Comparison of ENCODE assay signal across 8 cellular contexts in the genomic region with DNA sequence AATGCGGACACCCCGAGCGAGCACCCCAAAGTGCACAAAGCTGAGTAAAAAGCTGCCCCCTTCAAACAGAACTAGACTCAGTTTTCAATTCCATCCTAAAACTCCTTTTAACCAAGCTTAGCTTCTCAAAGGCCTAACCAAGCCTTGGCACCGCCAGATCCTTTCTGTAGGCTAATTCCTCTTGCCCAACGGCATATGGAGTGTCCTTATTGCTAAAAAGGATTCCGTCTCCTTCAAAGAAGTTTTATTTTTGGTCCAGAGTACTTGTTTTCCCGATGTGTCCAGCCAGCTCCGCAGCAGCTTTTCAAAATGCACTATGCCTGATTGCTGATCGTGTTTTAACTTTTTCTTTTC. TPM values are rescaled to one million over a fixed set of nuclear protein-coding genes. Genes with fewer than 3 reads are reported as not detected.
A peak's percentile ranks its signal among the peaks of the same experiment; 100 is the strongest.
DNase-seq lines count a peak whose midpoint lies in the region; ATAC-seq, FAIRE-seq and TF ChIP-seq lines count a peak whose summit lies in the region.

No MANE protein-coding gene starts in this region.

- H3K36me3 ChIP-seq in HEK293 (ENCODE audit: control insufficient read depth in 2 of 2, insufficient read depth in 1 of 2, low read length in 2 of 2): peaks cover 8 to 36% of the 10 kb centered on the region in 2 experiments; a peak in 2 of 3 replicates
- peaks cover 0 to 11% of the 10 kb centered on the region in 2 donors for H3K36me3 ChIP-seq in gastroesophageal sphincter

- H3K4me3 ChIP-seq in HEK293 (ENCODE audit: low read depth, low read length): peak overlapping the region; percentile 30
- H3K4me3 ChIP-seq in gastroesophageal sphincter: peak overlapping the region in 1 of 2 donors; percentile 86

- TF ChIP-seq POLR2A in gastroesophageal sphincter (IDR thresholded peaks at IDR 0.05) (no peak), H54 (IDR thresholded peaks at IDR 0.05; ENCODE audit: low read depth, low read length) (no peak)

- WGBS in gastroesophageal sphincter (ENCODE audit: low coverage in 1 of 2), 2 donors: 47 to 51% methylated on average over 8 to 9 of the region's 9 CpGs

- DNase-seq in activated T-helper 1 cell treated with anti-CD3 and anti-CD28 coated beads, Interleukin-12 subunit alpha, Interleukin-12 subunit beta, Interleukin-2, Interleukin-4 antibody, amounts not matched to agents 30 ng/mL and 10 ng/mL and 1 ng/mL, durations not matched to agents 14 hours and 24 hours and 36 hours (ENCODE audit: low spot score): no peak
- DNase-seq in stimulated activated effector memory CD8-positive, alpha-beta T cell treated with anti-CD3 and anti-CD28 coated beads, Interleukin-12 subunit alpha, Interleukin-12 subunit beta, amount 100 ng/mL, for 72 hours (ENCODE audit: low spot score in 2 of 2): no peak
- DNase-seq in GOT3 (lab: John Stamatoyannopoulos, UW) (no peak), H54 (ENCODE audit: insufficient read length, low spot score) (no peak)

- H3K9me3 ChIP-seq in HEK293 (ENCODE audit: control insufficient read depth, insufficient read depth, low read depth, low read length) (no peaks in the 10 kb centered on the region), gastroesophageal sphincter (no peaks in the 10 kb centered on the region)

- peak overlapping the region; percentile 95 for H3K27ac Mint-ChIP-seq in activated T-helper 1 cell treated with anti-CD3 and anti-CD28 coated beads, Interleukin-12 subunit alpha, Interleukin-12 subunit beta, Interleukin-2, Interleukin-4 antibody, amounts not matched to agents 30 ng/mL and 10 ng/mL and 1 ng/mL, durations not matched to agents 14 hours and 24 hours and 36 hours
- H3K27ac Mint-ChIP-seq in stimulated activated effector memory CD8-positive, alpha-beta T cell treated with anti-CD3 and anti-CD28 coated beads, Interleukin-12 subunit alpha, Interleukin-12 subunit beta, amount 100 ng/mL, for 72 hours: peak overlapping the region; percentile 100

- intact Hi-C loops in activated T-helper 1 cell treated with anti-CD3 and anti-CD28 coated beads, Interleukin-12 subunit alpha, Interleukin-12 subunit beta, Interleukin-2, Interleukin-4 antibody, amounts not matched to agents 30 ng/mL and 10 ng/mL and 1 ng/mL, durations not matched to agents 14 hours and 24 hours and 36 hours (cut with micrococcal nuclease): loop anchor here (1.0 kb wide), 1 partner anchor 22 kb away; no protein-coding TSS in a partner anchor

- FAIRE-seq in H54 (lab: Jason Lieb, UNC): no peak

- no peak for ATAC-seq in gastroesophageal sphincter
- no peak for ATAC-seq in stimulated activated effector memory CD8-positive, alpha-beta T cell treated with anti-CD3 and anti-CD28 coated beads, Interleukin-12 subunit alpha, Interleukin-12 subunit beta, amount 100 ng/mL, for 72 hours
- ATAC-seq in GM18861 (IDR thresholded peaks at IDR 0.05; ENCODE audit: unreplicated experiment): no peak
- no peak for ATAC-seq in HG02981 (IDR thresholded peaks at IDR 0.05; ENCODE audit: unreplicated experiment)

- POLR2A ChIA-PET in HEK293 (lab: Yijun Ruan, JAX): interaction anchor here (0.9 to 11.7 kb wide), 7 partner anchors 10 to 232 kb away, joined by 3 to 332 read pairs (median 20); no protein-coding TSS in a partner anchor

- H3K27me3 ChIP-seq in gastroesophageal sphincter: no peaks in the 10 kb centered on the region

- CTCF ChIA-PET in HEK293 (lab: Yijun Ruan, JAX): interaction anchor here (0.6 to 12.6 kb wide), 13 partner anchors 7 to 274 kb away, joined by 3 to 94 read pairs (median 5); no protein-coding TSS in a partner anchor

- no peak for TF ChIP-seq CTCF in HEK293 (tag by site-specific recombination; IDR thresholded peaks at IDR 0.05)
- TF ChIP-seq CTCF in gastroesophageal sphincter (IDR thresholded peaks at IDR 0.05): no peak

- H3K27ac ChIP-seq in HEK293 (ENCODE audit: extremely low read depth, low read depth, low read length): peak overlapping the region; percentile 80
- peak overlapping the region; percentile 95 to 100 (median 97) for H3K27ac ChIP-seq in gastroesophageal sphincter

- peak overlapping the region; percentile 97 for H3K4me3 Mint-ChIP-seq in activated T-helper 1 cell treated with anti-CD3 and anti-CD28 coated beads, Interleukin-12 subunit alpha, Interleukin-12 subunit beta, Interleukin-2, Interleukin-4 antibody, amounts not matched to agents 30 ng/mL and 10 ng/mL and 1 ng/mL, durations not matched to agents 14 hours and 24 hours and 36 hours
- H3K4me3 Mint-ChIP-seq in stimulated activated effector memory CD8-positive, alpha-beta T cell treated with anti-CD3 and anti-CD28 coated beads, Interleukin-12 subunit alpha, Interleukin-12 subunit beta, amount 100 ng/mL, for 72 hours: peak overlapping the region; percentile 91

- no peak for TF ChIP-seq EP300 in gastroesophageal sphincter (IDR thresholded peaks at IDR 0.05)

- no peaks in the 10 kb centered on the region for H3K27me3 Mint-ChIP-seq in activated T-helper 1 cell treated with anti-CD3 and anti-CD28 coated beads, Interleukin-12 subunit alpha, Interleukin-12 subunit beta, Interleukin-2, Interleukin-4 antibody, amounts not matched to agents 30 ng/mL and 10 ng/mL and 1 ng/mL, durations not matched to agents 14 hours and 24 hours and 36 hours (ENCODE audit: insufficient read depth)

- H3K36me3 Mint-ChIP-seq in activated T-helper 1 cell treated with anti-CD3 and anti-CD28 coated beads, Interleukin-12 subunit alpha, Interleukin-12 subunit beta, Interleukin-2, Interleukin-4 antibody, amounts not matched to agents 30 ng/mL and 10 ng/mL and 1 ng/mL, durations not matched to agents 14 hours and 24 hours and 36 hours (ENCODE audit: low read depth): peaks cover 62% of the 10 kb centered on the region
- peaks cover 79% of the 10 kb centered on the region for H3K36me3 Mint-ChIP-seq in stimulated activated effector memory CD8-positive, alpha-beta T cell treated with anti-CD3 and anti-CD28 coated beads, Interleukin-12 subunit alpha, Interleukin-12 subunit beta, amount 100 ng/mL, for 72 hours

- H3K9me3 Mint-ChIP-seq in activated T-helper 1 cell treated with anti-CD3 and anti-CD28 coated beads, Interleukin-12 subunit alpha, Interleukin-12 subunit beta, Interleukin-2, Interleukin-4 antibody, amounts not matched to agents 30 ng/mL and 10 ng/mL and 1 ng/mL, durations not matched to agents 14 hours and 24 hours and 36 hours: no peaks in the 10 kb centered on the region
- H3K9me3 Mint-ChIP-seq in stimulated activated effector memory CD8-positive, alpha-beta T cell treated with anti-CD3 and anti-CD28 coated beads, Interleukin-12 subunit alpha, Interleukin-12 subunit beta, amount 100 ng/mL, for 72 hours: no peaks in the 10 kb centered on the region

- H3K4me1 ChIP-seq in HEK293 (ENCODE audit: control insufficient read depth, insufficient read depth, low read length) (peaks cover 26% of the 10 kb centered on the region), gastroesophageal sphincter (peaks cover 12 to 88% (median 62%) of the 10 kb centered on the region in 3 donors)

- H3K4me1 Mint-ChIP-seq in activated T-helper 1 cell treated with anti-CD3 and anti-CD28 coated beads, Interleukin-12 subunit alpha, Interleukin-12 subunit beta, Interleukin-2, Interleukin-4 antibody, amounts not matched to agents 30 ng/mL and 10 ng/mL and 1 ng/mL, durations not matched to agents 14 hours and 24 hours and 36 hours (ENCODE audit: low read depth): peaks cover 51% of the 10 kb centered on the region
- peaks cover 58% of the 10 kb centered on the region for H3K4me1 Mint-ChIP-seq in stimulated activated effector memory CD8-positive, alpha-beta T cell treated with anti-CD3 and anti-CD28 coated beads, Interleukin-12 subunit alpha, Interleukin-12 subunit beta, amount 100 ng/mL, for 72 hours

TF ChIP-seq in HEK293, 187 proteins besides CTCF, POLR2A, EP300 and RAD21:
- TF ChIP-seq ZNF354C (tag by site-specific recombination; IDR thresholded peaks at IDR 0.05; ENCODE audit: borderline replicate concordance, low read depth): no peak
- TF ChIP-seq TRIM28 (IDR thresholded peaks at IDR 0.05; ENCODE audit: borderline replicate concordance, low read length): no peak
- TF ChIP-seq, protein P1, sequence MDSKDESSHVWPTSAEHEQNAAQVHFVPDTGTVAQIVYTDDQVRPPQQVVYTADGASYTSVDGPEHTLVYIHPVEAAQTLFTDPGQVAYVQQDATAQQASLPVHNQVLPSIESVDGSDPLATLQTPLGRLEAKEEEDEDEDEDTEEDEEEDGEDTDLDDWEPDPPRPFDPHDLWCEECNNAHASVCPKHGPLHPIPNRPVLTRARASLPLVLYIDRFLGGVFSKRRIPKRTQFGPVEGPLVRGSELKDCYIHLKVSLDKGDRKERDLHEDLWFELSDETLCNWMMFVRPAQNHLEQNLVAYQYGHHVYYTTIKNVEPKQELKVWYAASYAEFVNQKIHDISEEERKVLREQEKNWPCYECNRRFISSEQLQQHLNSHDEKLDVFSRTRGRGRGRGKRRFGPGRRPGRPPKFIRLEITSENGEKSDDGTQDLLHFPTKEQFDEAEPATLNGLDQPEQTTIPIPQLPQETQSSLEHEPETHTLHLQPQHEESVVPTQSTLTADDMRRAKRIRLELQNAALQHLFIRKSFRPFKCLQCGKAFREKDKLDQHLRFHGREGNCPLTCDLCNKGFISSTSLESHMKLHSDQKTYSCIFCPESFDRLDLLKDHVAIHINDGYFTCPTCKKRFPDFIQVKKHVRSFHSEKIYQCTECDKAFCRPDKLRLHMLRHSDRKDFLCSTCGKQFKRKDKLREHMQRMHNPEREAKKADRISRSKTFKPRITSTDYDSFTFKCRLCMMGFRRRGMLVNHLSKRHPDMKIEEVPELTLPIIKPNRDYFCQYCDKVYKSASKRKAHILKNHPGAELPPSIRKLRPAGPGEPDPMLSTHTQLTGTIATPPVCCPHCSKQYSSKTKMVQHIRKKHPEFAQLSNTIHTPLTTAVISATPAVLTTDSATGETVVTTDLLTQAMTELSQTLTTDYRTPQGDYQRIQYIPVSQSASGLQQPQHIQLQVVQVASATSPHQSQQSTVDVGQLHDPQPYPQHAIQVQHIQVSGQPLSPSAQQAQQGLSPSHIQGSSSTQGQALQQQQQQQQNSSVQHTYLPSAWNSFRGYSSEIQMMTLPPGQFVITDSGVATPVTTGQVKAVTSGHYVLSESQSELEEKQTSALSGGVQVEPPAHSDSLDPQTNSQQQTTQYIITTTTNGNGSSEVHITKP (tag by site-specific recombination; IDR thresholded peaks at IDR 0.05): peak; percentile 71

RNA-seq across cellular contexts. Expression of a gene that starts 5.3 kb away (rescaled TPM):
- 449 and 458 TPM in 2 replicates for total RNA-seq in activated T-helper 1 cell treated with anti-CD3 and anti-CD28 coated beads, Interleukin-12 subunit alpha, Interleukin-12 subunit beta, Interleukin-2, Interleukin-4 antibody, amounts not matched to agents 30 ng/mL and 10 ng/mL and 1 ng/mL, durations not matched to agents 14 hours and 24 hours and 36 hours
- 10 to 100 TPM in 3 of 4 donors, 1 to 10 TPM in 1; 7.8 to 46.0 (median 14.0) TPM for total RNA-seq in gastroesophageal sphincter
